8 cellular contexts compared by ENCODE assay signal in the genomic region with DNA sequence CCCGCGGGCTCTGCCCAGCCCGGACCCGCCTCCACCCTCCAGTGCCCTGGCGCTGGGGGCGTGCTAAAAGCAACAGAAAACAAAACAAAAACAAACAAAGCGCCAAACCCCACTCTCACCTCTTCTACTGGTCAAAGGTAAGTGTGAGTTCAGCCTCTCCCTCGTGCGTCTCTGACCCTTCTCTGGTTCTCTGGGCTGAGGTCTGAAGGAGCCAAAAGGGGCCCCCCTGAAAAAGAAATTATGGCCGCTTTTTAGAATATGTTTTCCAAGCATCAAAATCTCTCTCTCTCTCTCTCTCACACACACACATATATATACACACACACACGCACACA.
DNase-seq lines count a peak whose midpoint lies in the region; FAIRE-seq and TF ChIP-seq lines count a peak whose summit lies in the region.

No MANE protein-coding gene starts in this region.

- H4K5ac ChIP-seq in H1 (ENCODE audit: insufficient read length, low read depth, low read length), result no peak overlapping the region

- no peak overlapping the region for H2BK12ac ChIP-seq in H1 (ENCODE audit: low read depth, low read length)

- H3K27me3 Mint-ChIP-seq in CD4-positive, alpha-beta memory T cell, result peaks cover 42 to 57% of the 10 kb centered on the region in 2 donors

- peaks cover 16% of the 10 kb centered on the region for H3K4me1 ChIP-seq in CD4-positive, alpha-beta memory T cell (ENCODE audit: insufficient read depth, low read length)
- no peaks in the 10 kb centered on the region for H3K4me1 ChIP-seq in NT2/D1 (ENCODE audit: insufficient read depth, insufficient read length)
- peaks cover 0 to 3% (median 0%) of the 10 kb centered on the region in 4 experiments; a peak in 1 of 7 replicates for H3K4me1 ChIP-seq in H1 (replicated peaks in 1 of 4; ENCODE audit: control insufficient read depth in 3 of 4, insufficient read depth in 4 of 4, low read length in 3 of 4)
- peaks cover 20% of the 10 kb centered on the region for H3K4me1 ChIP-seq in osteoblast (ENCODE audit: insufficient read depth, low read length)
- H3K4me1 ChIP-seq in transverse colon, result peaks cover 5 to 10% (median 9%) of the 10 kb centered on the region in 4 donors

- TF ChIP-seq POLR2A in H1 (IDR thresholded peaks at IDR 0.05; ENCODE audit: control extremely low read depth in 1 of 2, low read depth in 2 of 2, low read length in 2 of 2) (no peak), transverse colon (IDR thresholded peaks at IDR 0.05) (no peak)

- H3K79me1 ChIP-seq in H1 (ENCODE audit: low read depth, low read length), result no peaks in the 10 kb centered on the region

- no peak overlapping the region for H4K8ac ChIP-seq in H1 (ENCODE audit: extremely low read depth, insufficient read depth, low read length)

- no peak overlapping the region for H2BK120ac ChIP-seq in H1 (replicated peaks; ENCODE audit: low read depth, low read length)

- H2BK5ac ChIP-seq in H1 (ENCODE audit: low read depth, low read length), result no peak overlapping the region

- peaks cover 0 to 3% (median 0%) of the 10 kb centered on the region in 8 donors for H3K9me3 Mint-ChIP-seq in CD4-positive, alpha-beta memory T cell

- H2BK15ac ChIP-seq in H1 (ENCODE audit: low read length), result no peak overlapping the region

- H3K27ac ChIP-seq in CD4-positive, alpha-beta memory T cell (ENCODE audit: low read depth, low read length), result no peak overlapping the region
- no peak overlapping the region for H3K27ac ChIP-seq in H1 (ENCODE audit: low read depth, low read length)
- H3K27ac ChIP-seq in osteoblast (ENCODE audit: low read depth, low read length), result peak overlapping the region; percentile 85
- H3K27ac ChIP-seq in transverse colon, result no peak overlapping the region

- no peak overlapping the region for H3K4me3 ChIP-seq in CD4-positive, alpha-beta memory T cell (ENCODE audit: low read length in 2 of 2)
- peak overlapping the region; percentile 68 for H3K4me3 ChIP-seq in NT2/D1 (ENCODE audit: insufficient read length, low read depth)
- peak overlapping the region; percentile 31 to 73 (median 40); a peak in 6 of 8 replicates for H3K4me3 ChIP-seq in H1 (ENCODE audit: extremely low read depth in 1 of 4, insufficient read depth in 2 of 4, low read depth in 3 of 4, low read length in 4 of 4)
- H3K4me3 ChIP-seq in osteoblast (ENCODE audit: insufficient read depth, low read length), result peak overlapping the region; percentile 77
- peak overlapping the region in 2 of 4 donors; percentile 34 to 58 for H3K4me3 ChIP-seq in transverse colon

- no peak overlapping the region; the same call in 1 of the 2 replicates for H3K18ac ChIP-seq in H1 (ENCODE audit: extremely low read depth, low read length)

- CTCF ChIA-PET in CD4-positive, alpha-beta memory T cell (lab: Charles Lee; ENCODE audit: partially characterized antibody), result interaction anchor here (0.9 to 7.2 kb wide), 13 partner anchors 10 to 1091 kb away, joined by 3 to 74 read pairs (median 4); partner anchors contain the start of gene DPYD
- CTCF ChIA-PET in H1 (lab: Charles Lee; ENCODE audit: partially characterized antibody), result interaction anchor here (0.7 to 2.9 kb wide), 8 partner anchors 9 to 414 kb away, joined by 3 to 12 read pairs (median 4); no protein-coding TSS in a partner anchor

- H3K27me3 ChIP-seq in CD4-positive, alpha-beta memory T cell (ENCODE audit: insufficient read depth, low read length), result peaks cover 34% of the 10 kb centered on the region
- H3K27me3 ChIP-seq in NT2/D1 (ENCODE audit: insufficient read depth, insufficient read length) (peaks cover 11% of the 10 kb centered on the region), H1 (replicated peaks in 1 of 4; ENCODE audit: control insufficient read depth in 3 of 4, extremely low read depth in 1 of 4, insufficient read depth in 3 of 4, low read length in 3 of 4) (peaks cover 9 to 23% (median 15%) of the 10 kb centered on the region in 4 experiments), osteoblast (ENCODE audit: insufficient read depth, low read length) (no peaks in the 10 kb centered on the region), transverse colon (peaks cover 71% of the 10 kb centered on the region)

- no peaks in the 10 kb centered on the region for H3K36me3 Mint-ChIP-seq in CD4-positive, alpha-beta memory T cell

- H3K23me2 ChIP-seq in H1 (ENCODE audit: low read depth, low read length), result peaks cover 12% of the 10 kb centered on the region; the same call in 1 of the 2 replicates

- no peak overlapping the region for H3K23ac ChIP-seq in H1 (ENCODE audit: insufficient read length)

- no peak for FAIRE-seq in H1 (lab: Jason Lieb, UNC)

- no peak for TF ChIP-seq EP300 in H1 (IDR thresholded peaks at IDR 0.05; ENCODE audit: borderline replicate concordance in 1 of 2, low read depth in 2 of 2, low read length in 2 of 2)
- no peak for TF ChIP-seq EP300 in transverse colon (IDR thresholded peaks at IDR 0.05; ENCODE audit: low read depth)

- DNase-seq in CD4-positive, alpha-beta memory T cell, result no peak
- DNase-seq in NT2/D1 (ENCODE audit: low read depth, low spot score) (no peak), H1 (ENCODE audit: low read depth in 1 of 2, low spot score in 2 of 2) (no peak), osteoblast (ENCODE audit: insufficient read length, low spot score, missing footprints) (no peak), NCI-H446 treated with DMSO at 0.1 percent for 48 hours (lab: John Stamatoyannopoulos, UW) (no peak), transverse colon (no peak), NOMO-1 treated with DMSO at 0.1 percent for 48 hours (lab: John Stamatoyannopoulos, UW; ENCODE audit: unreplicated experiment) (no peak)
- no peak for DNase-seq in stimulated activated CD4-positive, alpha-beta T cell treated with anti-CD3 and anti-CD28 coated beads, Interleukin-1b, Interleukin-23, amount 100 ng/mL, for 48 hours

- H2AFZ ChIP-seq in H1 (ENCODE audit: low read length), result peak overlapping the region; percentile 96
- H2AFZ ChIP-seq in osteoblast (ENCODE audit: low read length), result peak overlapping the region; percentile 79

- no peak overlapping the region for H3K14ac ChIP-seq in H1 (ENCODE audit: insufficient read length)

- no peaks in the 10 kb centered on the region for H3K9me3 ChIP-seq in CD4-positive, alpha-beta memory T cell (ENCODE audit: control insufficient read depth in 1 of 2, low read length in 2 of 2)
- H3K9me3 ChIP-seq in NT2/D1 (ENCODE audit: insufficient read depth, low read length), result no peaks in the 10 kb centered on the region
- no peaks in the 10 kb centered on the region for H3K9me3 ChIP-seq in H1 (ENCODE audit: insufficient read depth in 2 of 2, low read depth in 1 of 2, low read length in 1 of 2)
- H3K9me3 ChIP-seq in osteoblast (ENCODE audit: low read depth, low read length), result no peaks in the 10 kb centered on the region
- no peaks in the 10 kb centered on the region for H3K9me3 ChIP-seq in transverse colon

- H3K4me1 Mint-ChIP-seq in CD4-positive, alpha-beta memory T cell, result peaks cover 9 to 23% (median 18%) of the 10 kb centered on the region in 4 donors

- no peak overlapping the region for H3K27ac Mint-ChIP-seq in CD4-positive, alpha-beta memory T cell

- no peaks in the 10 kb centered on the region for H3K36me3 ChIP-seq in CD4-positive, alpha-beta memory T cell (ENCODE audit: insufficient read depth, low read length)
- H3K36me3 ChIP-seq in NT2/D1 (ENCODE audit: insufficient read depth, insufficient read length, low read length) (no peaks in the 10 kb centered on the region), H1 (ENCODE audit: control insufficient read depth in 2 of 4, insufficient read depth in 4 of 4, low read length in 3 of 4) (no peaks in the 10 kb centered on the region), osteoblast (ENCODE audit: insufficient read depth, low read length) (no peaks in the 10 kb centered on the region), transverse colon (no peaks in the 10 kb centered on the region)

- H3K4me3 Mint-ChIP-seq in CD4-positive, alpha-beta memory T cell, result peak overlapping the region; percentile 7 to 79 (median 64)

- in situ Hi-C loops in transverse colon (cut with MboI; ENCODE audit: low pct_ligation_motif_present in 1 of 4, low pct_unique_long_range_greater_than_20kb in 1 of 4, low sequenced_read_pairs in 3 of 4), result loop anchor here (5.0 to 25.0 kb wide), 4 partner anchors 410 to 1092 kb away; no protein-coding TSS in a partner anchor

- H3K79me2 ChIP-seq in H1 (ENCODE audit: control insufficient read depth in 1 of 2, insufficient read depth in 2 of 2, low read length in 2 of 2) (no peaks in the 10 kb centered on the region), osteoblast (ENCODE audit: insufficient read depth, low read length) (no peaks in the 10 kb centered on the region)

- TF ChIP-seq CTCF in H1 (IDR thresholded peaks at IDR 0.05; ENCODE audit: control extremely low read depth in 1 of 3, insufficient read depth in 1 of 3, low read depth in 1 of 3, low read length in 3 of 3) (no peak), osteoblast (IDR thresholded peaks at IDR 0.05; ENCODE audit: extremely low read depth, low read depth, low read length) (no peak), transverse colon (IDR thresholded peaks at IDR 0.05) (peak in 1 of 5 experiments; percentile 24)

- H2AK5ac ChIP-seq in H1 (ENCODE audit: low read depth, low read length), result no peak overlapping the region

- no peak overlapping the region for H3K56ac ChIP-seq in H1 (replicated peaks; ENCODE audit: insufficient read length, low read depth, low read length)

- no peak for TF ChIP-seq RAD21 in H1 (IDR thresholded peaks at IDR 0.05 in 1 of 2, conservative IDR thresholded peaks at IDR 0.05 in 1 of 2; ENCODE audit: low read depth in 2 of 2, low read length in 2 of 2)

- H4K91ac ChIP-seq in H1 (replicated peaks; ENCODE audit: insufficient read length, low read length), result no peak overlapping the region

- H4K20me1 ChIP-seq in H1 (replicated peaks in 1 of 2; ENCODE audit: control insufficient read depth in 1 of 2, insufficient read depth in 2 of 2, low read length in 2 of 2) (no peaks in the 10 kb centered on the region), osteoblast (ENCODE audit: insufficient read depth, low read length) (no peaks in the 10 kb centered on the region)

- H2BK20ac ChIP-seq in H1 (ENCODE audit: low read length), result no peak overlapping the region

- POLR2A ChIA-PET in CD4-positive, alpha-beta memory T cell (lab: Charles Lee; ENCODE audit: partially characterized antibody), result no interaction called here
- POLR2A ChIA-PET in H1 (lab: Charles Lee; ENCODE audit: partially characterized antibody), result interaction anchor here (1.2 to 1.4 kb wide), 2 partner anchors 33 to 49 kb away, joined by 3 read pairs; no protein-coding TSS in a partner anchor

- H3K4me2 ChIP-seq in H1 (ENCODE audit: insufficient read depth in 1 of 2, low read depth in 2 of 2, low read length in 2 of 2) (peak overlapping the region; percentile 86 to 97), osteoblast (ENCODE audit: insufficient read depth, low read length) (peak overlapping the region; percentile 84)

- no peak overlapping the region for H3K4ac ChIP-seq in H1 (replicated peaks; ENCODE audit: insufficient read length, low read depth, low read length)

- WGBS in H1 (ENCODE audit: extremely low coverage in 1 of 2, insufficient coverage in 1 of 2, insufficient read length in 1 of 2, insufficient replicate concordance in 2 of 2, low coverage in 1 of 2, low lambda C conversion rate in 2 of 2, missing lambda C conversion rate in 1 of 2), 2 experiments, result 20% methylated on average over 7 of the region's 11 CpGs; no CpG with 5 or more reads in 1 of the 2 experiments
- 20 to 33% methylated on average over 1 to 11 of the region's 11 CpGs for WGBS in transverse colon (ENCODE audit: low coverage in 1 of 2), 2 donors

- H3K9ac ChIP-seq in NT2/D1 (ENCODE audit: insufficient read length, low read depth) (no peak overlapping the region), H1 (replicated peaks in 1 of 4; ENCODE audit: extremely low read depth in 1 of 4, low read depth in 3 of 4, low read length in 3 of 4) (no peak overlapping the region)

- intact Hi-C loops in CD4-positive, alpha-beta memory T cell (cut with micrococcal nuclease), result loop anchor here (5.0 to 10.0 kb wide), 6 partner anchors 232 to 1817 kb away; no protein-coding TSS in a partner anchor
- intact Hi-C loops in transverse colon (cut with DNase I; ENCODE audit: low total_unique reads), result no loop called here

Comparison
In these comparisons a context has a peak if more than half of its experiments do, and no peak if none do; other contexts are left out.
1. H3K4me3 ChIP-seq: peak in NT2/D1 (single experiment), H1 (4 of 4) and osteoblast (single experiment); none in CD4-positive, alpha-beta memory T cell (0 of 2).